ENCODE assay signal across 18 cellular contexts in the genomic region with DNA sequence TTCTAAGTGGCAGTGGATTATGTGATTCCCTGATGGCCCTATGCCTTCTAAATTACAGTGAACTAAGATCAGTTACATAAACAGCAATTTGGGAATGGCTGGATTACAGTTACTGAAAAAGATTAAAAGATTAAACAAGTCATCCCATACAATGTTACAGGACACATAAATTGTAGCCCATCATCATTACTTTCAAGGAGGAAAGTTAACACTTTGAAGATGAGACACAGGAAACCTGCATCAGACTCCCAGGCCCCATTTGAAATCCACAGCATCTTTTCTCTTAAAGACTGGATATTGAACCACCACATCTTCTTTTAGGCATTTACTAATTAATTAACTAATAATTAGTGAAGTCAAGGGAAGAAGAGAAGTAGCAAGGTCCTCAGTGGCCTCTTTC.
DNase-seq lines count a peak whose midpoint lies in the region; ATAC-seq and TF ChIP-seq lines count a peak whose summit lies in the region.
"Had no signal": no experiment of that assay in that cellular context is flagged by ENCODE, and none has a peak within 500 bp of the region (broad histone marks: within the 10 kb centered on the region; RNA-seq: fewer than 3 reads in every experiment).

No MANE protein-coding gene starts in this region.

- peaks cover 12% of the 10 kb centered on the region for H3K9me3 Mint-ChIP-seq in activated CD4-positive, alpha-beta T cell treated with anti-CD3 and anti-CD28 coated beads for 36 hours (ENCODE audit: low read depth)
- peaks cover 7% of the 10 kb centered on the region for H3K9me3 Mint-ChIP-seq in CD4-positive, alpha-beta T cell

- peaks cover 11% of the 10 kb centered on the region for H3K4me1 ChIP-seq in SJSA1 (replicated peaks)
- H3K4me1 ChIP-seq: BE2C, uterus had no signal

- H3K27me3 ChIP-seq in CD4-positive, alpha-beta T cell (ENCODE audit: control insufficient read depth, insufficient read depth, low read length), result no peaks in the 10 kb centered on the region
- no peaks in the 10 kb centered on the region for H3K27me3 ChIP-seq in SJSA1 (replicated peaks)
- H3K27me3 ChIP-seq: BE2C, uterus had no signal

- H3K9me3 ChIP-seq in CD4-positive, alpha-beta T cell (ENCODE audit: control insufficient read depth, low read length), result peaks cover 15% of the 10 kb centered on the region
- no peaks in the 10 kb centered on the region for H3K9me3 ChIP-seq in SJSA1 (replicated peaks)
- H3K9me3 ChIP-seq: BE2C had no signal

- ATAC-seq in activated CD4-positive, alpha-beta T cell treated with anti-CD3 and anti-CD28 coated beads for 36 hours, result no peak
- no peak for ATAC-seq in CD4-positive, alpha-beta T cell (ENCODE audit: poor library complexity)
- ATAC-seq: GM23338 had no signal

- intact Hi-C loops in activated CD4-positive, alpha-beta T cell treated with anti-CD3 and anti-CD28 coated beads for 36 hours (cut with DNase I, micrococcal nuclease), result no loop called here
- intact Hi-C loops in CD4-positive, alpha-beta T cell (cut with DNase I, micrococcal nuclease), result no loop called here

- H3K4me3 ChIP-seq in SJSA1, result no peak overlapping the region
- H3K4me3 ChIP-seq: GM23338, uterus had no signal

- H3K27ac ChIP-seq in CD4-positive, alpha-beta T cell (ENCODE audit: low read depth, low read length), result no peak overlapping the region
- peak overlapping the region; percentile 28 for H3K27ac ChIP-seq in SJSA1
- H3K27ac ChIP-seq: uterus had no signal

- POLR2A ChIA-PET in activated CD4-positive, alpha-beta T cell treated with anti-CD3 and anti-CD28 coated beads for 36 hours (lab: Charles Lee), result no interaction called here
- POLR2A ChIA-PET in CD4-positive, alpha-beta T cell (lab: Charles Lee), result no interaction called here

- peaks cover 55% of the 10 kb centered on the region for H3K36me3 Mint-ChIP-seq in activated CD4-positive, alpha-beta T cell treated with anti-CD3 and anti-CD28 coated beads for 36 hours (ENCODE audit: low read depth)
- peaks cover 95% of the 10 kb centered on the region for H3K36me3 Mint-ChIP-seq in CD4-positive, alpha-beta T cell (ENCODE audit: low read depth)

- CTCF ChIA-PET in activated CD4-positive, alpha-beta T cell treated with anti-CD3 and anti-CD28 coated beads for 36 hours (lab: Charles Lee), result no interaction called here
- CTCF ChIA-PET in CD4-positive, alpha-beta T cell (lab: Charles Lee), result no interaction called here

- peak overlapping the region; percentile 45 for H3K27ac Mint-ChIP-seq in activated CD4-positive, alpha-beta T cell treated with anti-CD3 and anti-CD28 coated beads for 36 hours
- peak overlapping the region; percentile 47 for H3K27ac Mint-ChIP-seq in CD4-positive, alpha-beta T cell

- no peak for DNase-seq in activated CD4-positive, alpha-beta T cell treated with anti-CD3 and anti-CD28 coated beads for 36 hours
- no peak for DNase-seq in activated CD4-positive, alpha-beta T cell treated with anti-CD3 and anti-CD28 coated beads for 1 hour
- no peak for DNase-seq in CD4-positive, alpha-beta T cell
- DNase-seq in SJSA1 (ENCODE audit: low read depth in 1 of 2, low spot score in 2 of 2) (no peak), left kidney (ENCODE audit: low read depth, low spot score) (peak; percentile 12), AML-193 (lab: John Stamatoyannopoulos, UW) (no peak), NCI-H1105 treated with DMSO at 0.1 percent for 48 hours (lab: John Stamatoyannopoulos, UW) (no peak), NCI-H2029 (lab: John Stamatoyannopoulos, UW) (no peak)
- DNase-seq: 8988T; activated CD4-positive, alpha-beta T cell treated with anti-CD3 and anti-CD28 coated beads, Interleukin-2, amount 50 U/mL, for 1 hour; activated T-cell treated with anti-CD3 and anti-CD28 coated beads, Interleukin-2, amount 50 U/mL, for 4 hours; BE2C; caudate nucleus; glutamatergic neuron; Karpas-422; NCI-H2081; uterus had no signal

- TF ChIP-seq CTCF in CD4-positive, alpha-beta T cell (IDR thresholded peaks at IDR 0.05), result no peak

- no peak overlapping the region for H3K4me3 Mint-ChIP-seq in activated CD4-positive, alpha-beta T cell treated with anti-CD3 and anti-CD28 coated beads for 36 hours
- no peak overlapping the region for H3K4me3 Mint-ChIP-seq in CD4-positive, alpha-beta T cell
- H3K4me3 Mint-ChIP-seq: activated T-cell treated with anti-CD3 and anti-CD28 coated beads, Interleukin-2, amount 50 U/mL, for 4 hours; GM23338 had no signal

- H3K27me3 Mint-ChIP-seq in activated CD4-positive, alpha-beta T cell treated with anti-CD3 and anti-CD28 coated beads for 36 hours, result no peaks in the 10 kb centered on the region
- H3K27me3 Mint-ChIP-seq in CD4-positive, alpha-beta T cell, result no peaks in the 10 kb centered on the region

- H3K4me1 Mint-ChIP-seq in activated CD4-positive, alpha-beta T cell treated with anti-CD3 and anti-CD28 coated beads for 36 hours, result peaks cover 15% of the 10 kb centered on the region
- H3K4me1 Mint-ChIP-seq in CD4-positive, alpha-beta T cell (ENCODE audit: low read depth), result peaks cover 31% of the 10 kb centered on the region

- H3K36me3 ChIP-seq in SJSA1, result no peaks in the 10 kb centered on the region; the same call in 1 of the 2 replicates
- H3K36me3 ChIP-seq: BE2C, uterus had no signal
